Comparison of ENCODE assay signal across 19 cellular contexts in genomic region chr3:126317029-126317996, GRCh38. TPM values are rescaled to one million over a fixed set of nuclear protein-coding genes. Genes with fewer than 3 reads are reported as not detected.
"Had no signal": no experiment of that assay in that cellular context is flagged by ENCODE, and none has a peak within 500 bp of the region (broad histone marks: within the 10 kb centered on the region; RNA-seq: fewer than 3 reads in every experiment).

No MANE protein-coding gene starts in this region.

- H3K4me1 Mint-ChIP-seq: activated B cell treated with CpG ODN at 0.5 μM for 24 hours; naive thymus-derived CD8-positive, alpha-beta T cell; stimulated activated naive B cell treated with anti-CD40 and anti-IgM and Interleukin-4, amounts not matched to agents 10 μg/mL and 1 μg/mL and 100 μg/mL, for 72 hours had no signal

- H3K27ac Mint-ChIP-seq: activated B cell treated with CpG ODN at 0.5 μM for 24 hours; activated naive CD8-positive, alpha-beta T cell; naive thymus-derived CD8-positive, alpha-beta T cell; stimulated activated naive B cell treated with anti-CD40 and anti-IgM and Interleukin-4, amounts not matched to agents 10 μg/mL and 1 μg/mL and 100 μg/mL, for 72 hours had no signal

- DNase-seq: activated B cell treated with CpG ODN at 0.5 μM for 24 hours; activated CD4-positive, alpha-beta T cell treated with anti-CD3 and anti-CD28 coated beads for 48 hours; activated gamma-delta T cell treated with Interleukin-2 at 50 U/mL for 16 hours; activated T-cell treated with anti-CD3 and anti-CD28 coated beads, Interleukin-2, amount 50 U/mL, for 4 hours; amniotic stem cell; body of pancreas; central memory CD4-positive, alpha-beta T cell; cortex of kidney; effector CD4-positive, alpha-beta T cell; foreskin melanocyte; stimulated activated CD4-positive, alpha-beta T cell treated with anti-CD3 and anti-CD28 coated beads, Interleukin-2, amount 100 ng/mL, for 48 hours; stimulated activated naive B cell treated with anti-CD40 and anti-IgM and Interleukin-4, amounts not matched to agents 10 μg/mL and 1 μg/mL and 100 μg/mL, for 72 hours; SW 1271; thyroid gland; uterus had no signal

- H3K9me3 Mint-ChIP-seq: activated T-cell treated with anti-CD3 and anti-CD28 coated beads, Interleukin-2, amount 50 U/mL, for 4 hours had no signal

- H3K4me3 Mint-ChIP-seq: activated B cell treated with CpG ODN at 0.5 μM for 24 hours; activated naive CD8-positive, alpha-beta T cell; activated T-cell treated with anti-CD3 and anti-CD28 coated beads, Interleukin-2, amount 50 U/mL, for 4 hours; naive thymus-derived CD8-positive, alpha-beta T cell; stimulated activated naive B cell treated with anti-CD40 and anti-IgM and Interleukin-4, amounts not matched to agents 10 μg/mL and 1 μg/mL and 100 μg/mL, for 72 hours had no signal

- H3K36me3 Mint-ChIP-seq: activated naive CD8-positive, alpha-beta T cell; naive thymus-derived CD8-positive, alpha-beta T cell; stimulated activated naive B cell treated with anti-CD40 and anti-IgM and Interleukin-4, amounts not matched to agents 10 μg/mL and 1 μg/mL and 100 μg/mL, for 72 hours had no signal

RNA-seq across cellular contexts. Expression of gene KLF15, which starts 39.9 kb away (rescaled TPM):
- total RNA-seq: mononuclear cell; T-helper 2 cell treated with Interferon-gamma antibody and Interleukin-4, amounts not matched to agents 100 ng/mL and 5 ng/mL, for 36 hours had no signal
